ENCODE assay signal across 1 cellular context in the genomic region with DNA sequence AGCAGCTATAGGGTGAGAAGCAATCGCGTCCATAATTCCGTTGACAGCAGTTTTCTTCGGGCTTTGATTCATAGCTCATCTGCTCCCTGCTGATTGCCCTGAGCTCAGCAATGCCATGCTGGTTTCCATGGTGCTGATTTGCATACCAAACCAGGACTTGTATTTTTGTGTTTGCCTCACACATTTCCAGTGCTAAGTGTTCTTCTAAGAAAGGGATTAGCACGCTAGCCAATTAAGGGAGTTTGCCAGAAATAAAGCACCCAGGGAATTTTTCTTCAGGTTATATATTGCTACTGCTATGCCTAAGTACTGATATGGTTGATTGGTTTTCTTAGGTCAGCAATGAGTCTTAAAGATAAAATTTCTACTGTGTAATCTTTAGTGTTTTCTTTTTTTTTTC.
TF ChIP-seq lines count a peak whose summit lies in the region.

No MANE protein-coding gene starts in this region.

TF ChIP-seq in HepG2, 621 proteins besides CTCF, POLR2A, EP300 and RAD21:
- TF ChIP-seq ETV5 (CRISPR knock-in tag; IDR thresholded peaks at IDR 0.05; ENCODE audit: borderline replicate concordance) (no peak), SP1 (IDR thresholded peaks at IDR 0.05) (no peak), SP1 (CRISPR knock-in tag; IDR thresholded peaks at IDR 0.05) (no peak), ZNF709 (CRISPR knock-in tag; IDR thresholded peaks at IDR 0.05) (no peak), ZNF572 (CRISPR knock-in tag; IDR thresholded peaks at IDR 0.05) (no peak), ZNF451 (CRISPR knock-in tag; IDR thresholded peaks at IDR 0.05) (no peak), TERF1 (CRISPR knock-in tag; IDR thresholded peaks at IDR 0.05) (no peak), SRF (IDR thresholded peaks at IDR 0.05; ENCODE audit: low read depth, low read length) (no peak), ZNF329 (CRISPR knock-in tag; IDR thresholded peaks at IDR 0.05; ENCODE audit: low read depth) (no peak), REPIN1 (CRISPR knock-in tag; IDR thresholded peaks at IDR 0.05; ENCODE audit: borderline replicate concordance, low read depth) (no peak), TAF1 (CRISPR knock-in tag; IDR thresholded peaks at IDR 0.05) (no peak), SMARCC2 (IDR thresholded peaks at IDR 0.05) (no peak), DPF2 (CRISPR knock-in tag; IDR thresholded peaks at IDR 0.05; ENCODE audit: borderline replicate concordance, low read depth) (no peak), ZBTB39 (CRISPR knock-in tag; IDR thresholded peaks at IDR 0.05) (no peak), PCBP1 (IDR thresholded peaks at IDR 0.05; ENCODE audit: borderline replicate concordance, low read depth, low read length) (no peak), ZEB1 (IDR thresholded peaks at IDR 0.05; ENCODE audit: insufficient replicate concordance, low read depth) (no peak), ZNF234 (CRISPR knock-in tag; conservative IDR thresholded peaks at IDR 0.05) (no peak)
- TF ChIP-seq, protein P1, sequence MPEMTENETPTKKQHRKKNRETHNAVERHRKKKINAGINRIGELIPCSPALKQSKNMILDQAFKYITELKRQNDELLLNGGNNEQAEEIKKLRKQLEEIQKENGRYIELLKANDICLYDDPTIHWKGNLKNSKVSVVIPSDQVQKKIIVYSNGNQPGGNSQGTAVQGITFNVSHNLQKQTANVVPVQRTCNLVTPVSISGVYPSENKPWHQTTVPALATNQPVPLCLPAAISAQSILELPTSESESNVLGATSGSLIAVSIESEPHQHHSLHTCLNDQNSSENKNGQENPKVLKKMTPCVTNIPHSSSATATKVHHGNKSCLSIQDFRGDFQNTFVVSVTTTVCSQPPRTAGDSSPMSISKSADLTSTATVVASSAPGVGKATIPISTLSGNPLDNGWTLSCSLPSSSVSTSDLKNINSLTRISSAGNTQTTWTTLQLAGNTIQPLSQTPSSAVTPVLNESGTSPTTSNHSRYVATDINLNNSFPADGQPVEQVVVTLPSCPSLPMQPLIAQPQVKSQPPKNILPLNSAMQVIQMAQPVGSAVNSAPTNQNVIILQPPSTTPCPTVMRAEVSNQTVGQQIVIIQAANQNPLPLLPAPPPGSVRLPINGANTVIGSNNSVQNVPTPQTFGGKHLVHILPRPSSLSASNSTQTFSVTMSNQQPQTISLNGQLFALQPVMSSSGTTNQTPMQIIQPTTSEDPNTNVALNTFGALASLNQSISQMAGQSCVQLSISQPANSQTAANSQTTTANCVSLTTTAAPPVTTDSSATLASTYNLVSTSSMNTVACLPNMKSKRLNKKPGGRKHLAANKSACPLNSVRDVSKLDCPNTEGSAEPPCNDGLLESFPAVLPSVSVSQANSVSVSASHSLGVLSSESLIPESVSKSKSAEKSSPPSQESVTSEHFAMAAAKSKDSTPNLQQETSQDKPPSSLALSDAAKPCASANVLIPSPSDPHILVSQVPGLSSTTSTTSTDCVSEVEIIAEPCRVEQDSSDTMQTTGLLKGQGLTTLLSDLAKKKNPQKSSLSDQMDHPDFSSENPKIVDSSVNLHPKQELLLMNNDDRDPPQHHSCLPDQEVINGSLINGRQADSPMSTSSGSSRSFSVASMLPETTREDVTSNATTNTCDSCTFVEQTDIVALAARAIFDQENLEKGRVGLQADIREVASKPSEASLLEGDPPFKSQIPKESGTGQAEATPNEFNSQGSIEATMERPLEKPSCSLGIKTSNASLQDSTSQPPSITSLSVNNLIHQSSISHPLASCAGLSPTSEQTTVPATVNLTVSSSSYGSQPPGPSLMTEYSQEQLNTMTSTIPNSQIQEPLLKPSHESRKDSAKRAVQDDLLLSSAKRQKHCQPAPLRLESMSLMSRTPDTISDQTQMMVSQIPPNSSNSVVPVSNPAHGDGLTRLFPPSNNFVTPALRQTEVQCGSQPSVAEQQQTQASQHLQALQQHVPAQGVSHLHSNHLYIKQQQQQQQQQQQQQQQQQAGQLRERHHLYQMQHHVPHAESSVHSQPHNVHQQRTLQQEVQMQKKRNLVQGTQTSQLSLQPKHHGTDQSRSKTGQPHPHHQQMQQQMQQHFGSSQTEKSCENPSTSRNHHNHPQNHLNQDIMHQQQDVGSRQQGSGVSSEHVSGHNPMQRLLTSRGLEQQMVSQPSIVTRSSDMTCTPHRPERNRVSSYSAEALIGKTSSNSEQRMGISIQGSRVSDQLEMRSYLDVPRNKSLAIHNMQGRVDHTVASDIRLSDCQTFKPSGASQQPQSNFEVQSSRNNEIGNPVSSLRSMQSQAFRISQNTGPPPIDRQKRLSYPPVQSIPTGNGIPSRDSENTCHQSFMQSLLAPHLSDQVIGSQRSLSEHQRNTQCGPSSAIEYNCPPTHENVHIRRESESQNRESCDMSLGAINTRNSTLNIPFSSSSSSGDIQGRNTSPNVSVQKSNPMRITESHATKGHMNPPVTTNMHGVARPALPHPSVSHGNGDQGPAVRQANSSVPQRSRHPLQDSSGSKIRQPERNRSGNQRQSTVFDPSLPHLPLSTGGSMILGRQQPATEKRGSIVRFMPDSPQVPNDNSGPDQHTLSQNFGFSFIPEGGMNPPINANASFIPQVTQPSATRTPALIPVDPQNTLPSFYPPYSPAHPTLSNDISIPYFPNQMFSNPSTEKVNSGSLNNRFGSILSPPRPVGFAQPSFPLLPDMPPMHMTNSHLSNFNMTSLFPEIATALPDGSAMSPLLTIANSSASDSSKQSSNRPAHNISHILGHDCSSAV (CRISPR knock-in tag; IDR thresholded peaks at IDR 0.05; ENCODE audit: borderline replicate concordance): no peak
- TF ChIP-seq, protein P2, sequence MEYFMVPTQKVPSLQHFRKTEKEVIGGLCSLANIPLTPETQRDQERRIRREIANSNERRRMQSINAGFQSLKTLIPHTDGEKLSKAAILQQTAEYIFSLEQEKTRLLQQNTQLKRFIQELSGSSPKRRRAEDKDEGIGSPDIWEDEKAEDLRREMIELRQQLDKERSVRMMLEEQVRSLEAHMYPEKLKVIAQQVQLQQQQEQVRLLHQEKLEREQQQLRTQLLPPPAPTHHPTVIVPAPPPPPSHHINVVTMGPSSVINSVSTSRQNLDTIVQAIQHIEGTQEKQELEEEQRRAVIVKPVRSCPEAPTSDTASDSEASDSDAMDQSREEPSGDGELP (IDR thresholded peaks at IDR 0.05; ENCODE audit: borderline replicate concordance, low read depth): no peak
- TF ChIP-seq, protein P3, sequence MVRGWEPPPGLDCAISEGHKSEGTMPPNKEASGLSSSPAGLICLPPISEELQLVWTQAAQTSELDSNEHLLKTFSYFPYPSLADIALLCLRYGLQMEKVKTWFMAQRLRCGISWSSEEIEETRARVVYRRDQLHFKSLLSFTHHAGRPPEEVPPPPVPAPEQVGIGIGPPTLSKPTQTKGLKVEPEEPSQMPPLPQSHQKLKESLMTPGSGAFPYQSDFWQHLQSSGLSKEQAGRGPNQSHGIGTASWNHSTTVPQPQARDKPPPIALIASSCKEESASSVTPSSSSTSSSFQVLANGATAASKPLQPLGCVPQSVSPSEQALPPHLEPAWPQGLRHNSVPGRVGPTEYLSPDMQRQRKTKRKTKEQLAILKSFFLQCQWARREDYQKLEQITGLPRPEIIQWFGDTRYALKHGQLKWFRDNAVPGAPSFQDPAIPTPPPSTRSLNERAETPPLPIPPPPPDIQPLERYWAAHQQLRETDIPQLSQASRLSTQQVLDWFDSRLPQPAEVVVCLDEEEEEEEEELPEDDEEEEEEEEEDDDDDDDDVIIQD (CRISPR knock-in tag; IDR thresholded peaks at IDR 0.05; ENCODE audit: low read depth): no peak
